Comparison of ENCODE assay signal across 8 cellular contexts in the genomic region with DNA sequence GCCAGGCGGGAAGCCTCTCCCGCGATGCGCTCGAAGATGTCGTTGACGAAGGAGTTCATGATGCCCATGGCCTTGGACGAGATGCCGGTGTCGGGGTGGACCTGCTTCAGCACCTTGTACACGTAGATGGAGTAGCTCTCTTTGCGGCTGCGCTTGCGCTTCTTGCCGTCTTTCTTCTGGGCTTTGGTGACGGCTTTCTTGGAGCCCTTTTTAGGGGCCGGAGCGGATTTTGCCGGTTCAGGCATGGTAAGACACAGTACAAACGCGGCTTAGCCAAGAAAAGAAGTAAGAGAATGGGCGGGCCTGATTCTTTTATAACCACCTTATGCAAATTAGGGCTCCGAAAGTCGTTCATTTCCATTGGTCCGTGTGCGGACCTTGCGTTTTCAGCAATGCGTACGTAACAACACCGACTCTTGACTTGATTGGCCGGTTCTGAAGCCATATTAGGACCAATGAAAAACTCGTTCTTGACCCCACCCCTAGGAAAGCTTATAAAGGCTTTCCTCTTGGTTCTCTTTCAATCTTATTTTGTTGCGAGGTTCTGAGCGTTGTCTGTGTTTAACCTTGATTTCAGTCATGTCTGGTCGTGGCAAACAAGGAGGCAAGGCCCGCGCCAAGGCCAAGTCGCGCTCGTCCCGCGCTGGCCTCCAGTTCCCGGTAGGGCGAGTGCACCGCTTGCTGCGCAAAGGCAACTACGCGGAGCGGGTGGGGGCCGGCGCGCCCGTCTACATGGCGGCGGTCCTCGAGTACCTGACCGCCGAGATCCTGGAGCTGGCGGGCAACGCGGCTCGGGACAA. TPM values are rescaled to one million over a fixed set of nuclear protein-coding genes. Genes with fewer than 3 reads are reported as not detected.
DNase-seq lines count a peak whose midpoint lies in the region; ATAC-seq and TF ChIP-seq lines count a peak whose summit lies in the region.

No MANE protein-coding gene starts in this region.

- no peak overlapping the region for H2BK120ac ChIP-seq in H9 (ENCODE audit: low read depth, low read length, poor library complexity, severe bottlenecking)

- H3K23ac ChIP-seq in H9 (ENCODE audit: insufficient read length, low read depth, low read length), result no peak overlapping the region

- peak overlapping the region; percentile 92 for H3K18ac ChIP-seq in H9 (ENCODE audit: insufficient read length, low read depth, low read length)

- H2AFZ ChIP-seq in H9 (ENCODE audit: low read length), result no peak overlapping the region

- H3K4ac ChIP-seq in H9 (ENCODE audit: low read depth, low read length), result no peak overlapping the region

- no peak overlapping the region for H4K91ac ChIP-seq in H9 (ENCODE audit: insufficient read length, low read depth, low read length)

- H3K27ac Mint-ChIP-seq in H9, result no peak overlapping the region
- H3K27ac Mint-ChIP-seq in neural crest cell (ENCODE audit: unreplicated experiment), result no peak overlapping the region

- H3K36me3 Mint-ChIP-seq in H9 (ENCODE audit: insufficient read depth in 1 of 3, low read depth in 3 of 3) (no peaks in the 10 kb centered on the region), neural crest cell (ENCODE audit: low read depth) (no peaks in the 10 kb centered on the region)

- H3T11ph ChIP-seq in H9 (ENCODE audit: low read length), result no peak overlapping the region

- H3K56ac ChIP-seq in H9 (ENCODE audit: insufficient read length, low read depth, low read length), result peak overlapping the region; percentile 80

- H3K9me3 ChIP-seq in ES-I3 (ENCODE audit: control insufficient read depth, insufficient read depth, low read length) (no peaks in the 10 kb centered on the region), H9 (ENCODE audit: control insufficient read depth, low read depth, low read length) (no peaks in the 10 kb centered on the region), RWPE2 (ENCODE audit: severe bottlenecking) (no peaks in the 10 kb centered on the region), stomach (no peaks in the 10 kb centered on the region)

- no peak overlapping the region for H2AK5ac ChIP-seq in H9 (ENCODE audit: insufficient read length, low read length)

- no peak overlapping the region for H2BK15ac ChIP-seq in H9 (ENCODE audit: low read depth, low read length)

- H3K27me3 ChIP-seq in H9 (ENCODE audit: insufficient read depth, low read length) (no peaks in the 10 kb centered on the region), RWPE2 (ENCODE audit: insufficient read depth, poor library complexity, severe bottlenecking) (no peaks in the 10 kb centered on the region), stomach (no peaks in the 10 kb centered on the region)

- H3K27me3 Mint-ChIP-seq in H9 (ENCODE audit: low read depth), result no peaks in the 10 kb centered on the region
- H3K27me3 Mint-ChIP-seq in neural crest cell (ENCODE audit: low read depth), result no peaks in the 10 kb centered on the region

- no peaks in the 10 kb centered on the region for H3K9me3 Mint-ChIP-seq in H9
- no peaks in the 10 kb centered on the region for H3K9me3 Mint-ChIP-seq in neural crest cell

- DNase-seq in H9 (peak; percentile 93), M059J (ENCODE audit: low read depth) (peak; percentile 99), RWPE2 (ENCODE audit: low spot score) (peak; percentile 87), foreskin fibroblast (peak; percentile 99), neural crest cell (ENCODE audit: low read depth, low spot score) (peak; percentile 83), stomach (peak; percentile 87)
- peak; percentile 70 for DNase-seq in activated effector memory CD4-positive, alpha-beta T cell treated with Interleukin-2 at 50 U/mL for 16 hours

- no peak overlapping the region for H2BK5ac ChIP-seq in H9 (ENCODE audit: insufficient read length, low read length)

- H2BK20ac ChIP-seq in H9 (ENCODE audit: low read depth, low read length, poor library complexity, severe bottlenecking), result no peak overlapping the region

- no peak overlapping the region for H4K5ac ChIP-seq in H9 (ENCODE audit: insufficient read length, low read depth, low read length)

- TF ChIP-seq CTCF in H9 (conservative IDR thresholded peaks at IDR 0.05) (no peak), RWPE2 (IDR thresholded peaks at IDR 0.05; ENCODE audit: poor library complexity, severe bottlenecking) (no peak), foreskin fibroblast (IDR thresholded peaks at IDR 0.05; ENCODE audit: low read depth, low read length) (no peak), neural crest cell (conservative IDR thresholded peaks at IDR 0.05) (no peak), stomach (IDR thresholded peaks at IDR 0.05) (no peak)

- peak overlapping the region; percentile 49 for H3K4me3 ChIP-seq in RWPE2 (ENCODE audit: severe bottlenecking)
- H3K4me3 ChIP-seq in foreskin fibroblast (ENCODE audit: low read depth in 1 of 2, low read length in 2 of 2), result peak overlapping the region; percentile 57 to 65
- peak overlapping the region; percentile 48 to 74 (median 58) for H3K4me3 ChIP-seq in stomach

- H3K79me2 ChIP-seq in H9 (ENCODE audit: insufficient read depth, low read length), result no peaks in the 10 kb centered on the region

- no peaks in the 10 kb centered on the region for H3K79me1 ChIP-seq in H9 (ENCODE audit: insufficient read depth, low read depth, low read length, poor library complexity, severe bottlenecking)

- no peak overlapping the region for H2BK12ac ChIP-seq in H9 (ENCODE audit: insufficient read length, low read depth, low read length)

- intact Hi-C loops in stomach (cut with DNase I; ENCODE audit: low total_unique reads), result no loop called here

- no peak overlapping the region for H4K8ac ChIP-seq in H9 (replicated peaks; ENCODE audit: insufficient read length, low read depth, low read length)

- H4K20me1 ChIP-seq in H9 (ENCODE audit: control insufficient read depth, insufficient read depth, insufficient read length), result no peaks in the 10 kb centered on the region

- H3K4me1 Mint-ChIP-seq in H9 (peaks cover 4 to 7% of the 10 kb centered on the region in 2 experiments; a peak in 3 of 4 replicates), neural crest cell (peaks cover 5% of the 10 kb centered on the region)

- peaks cover 24% of the 10 kb centered on the region for H3K23me2 ChIP-seq in H9 (ENCODE audit: insufficient read length, low read depth, low read length, poor library complexity, severe bottlenecking)

- H3K4me3 Mint-ChIP-seq in H9, result no peak overlapping the region
- H3K4me3 Mint-ChIP-seq in neural crest cell, result no peak overlapping the region

- TF ChIP-seq EP300 in stomach (IDR thresholded peaks at IDR 0.05), result peak; percentile 52

- H3K4me1 ChIP-seq in ES-I3 (ENCODE audit: insufficient read depth, low read length) (0 out of 2 replicates have a peak, but pooled peaks cover 7% of the 10 kb centered on the region), H9 (ENCODE audit: insufficient read depth, low read length) (peaks cover 3% of the 10 kb centered on the region; the same call in 1 of the 2 replicates), RWPE2 (ENCODE audit: insufficient read depth, poor library complexity, severe bottlenecking) (peaks cover 14% of the 10 kb centered on the region), stomach (peaks cover 18 to 34% (median 25%) of the 10 kb centered on the region in 4 donors)

- H3K4me2 ChIP-seq in H9 (ENCODE audit: insufficient read depth, insufficient read length, low read length), result peak overlapping the region; percentile 100

- ATAC-seq in RWPE2 (ENCODE audit: low read depth), result peak; percentile 62

- H3K9ac ChIP-seq in ES-I3 (ENCODE audit: low read depth, low read length) (peak overlapping the region; percentile 84), H9 (ENCODE audit: extremely low read depth, insufficient read length, low read length) (peak overlapping the region; percentile 99)

- H3K14ac ChIP-seq in H9 (ENCODE audit: insufficient read depth, low read length), result peak overlapping the region; percentile 98; the same call in 1 of the 2 replicates

- H3K27ac ChIP-seq in H9 (ENCODE audit: insufficient read length, low read depth, low read length) (peak overlapping the region; percentile 98), RWPE2 (ENCODE audit: poor library complexity, severe bottlenecking) (peak overlapping the region; percentile 85), stomach (peak overlapping the region; percentile 94 to 100 (median 100))

- H3K36me3 ChIP-seq in ES-I3 (ENCODE audit: insufficient read depth, low read length), result no peaks in the 10 kb centered on the region
- no peaks in the 10 kb centered on the region for H3K36me3 ChIP-seq in RWPE2 (ENCODE audit: low read depth)
- no peaks in the 10 kb centered on the region for H3K36me3 ChIP-seq in stomach

- WGBS in H9 (ENCODE audit: extremely low coverage, insufficient read length, low lambda C conversion rate), result no CpG with 5 or more reads among the region's 62 CpGs
- WGBS in stomach, 5 donors, result 0 to 1% (median 1%) methylated on average over 44 to 62 of the region's 62 CpGs

- peak in 2 of 4 donors; percentile 99 to 100 for TF ChIP-seq POLR2A in stomach (IDR thresholded peaks at IDR 0.05)

RNA-seq across cellular contexts. Expression of gene BOLA1, which starts 12.8 kb away (rescaled TPM):
- total RNA-seq in H9 (2021) (5.7 and 6.0 TPM in 2 replicates), neural crest cell (10.1 TPM in 2 replicates), stomach (10 to 100 TPM in 4 of 5 donors, 1 to 10 TPM in 1; 2.9 to 48.4 (median 13.8) TPM)
- 5.9 and 10.3 TPM in 2 replicates for total RNA-seq in M059J (2014; rRNA removed; shearing (Covaris generic))
- 10 to 100 TPM; 31.0 to 48.7 (median 32.9) TPM for polyA plus RNA-seq in stomach

RNA-seq across cellular contexts. Expression of gene SV2A, which starts 31.0 kb away (rescaled TPM):
- total RNA-seq in H9 (2021), result 42.4 and 44.4 TPM in 2 replicates
- total RNA-seq in M059J (2014; rRNA removed; shearing (Covaris generic)), result 13.1 and 20.5 TPM in 2 replicates
- total RNA-seq in neural crest cell, result 48.4 and 49.5 TPM in 2 replicates
- 1 to 10 TPM in 3 of 5 donors, under 1 TPM in 1, not detected in 1; 0.58 to 4.6 (median 2.3) TPM for total RNA-seq in stomach
- polyA plus RNA-seq in stomach, result 1 to 10 TPM in 1 of 3 donors, under 1 TPM in 2; 0.46 to 1.4 (median 1.00) TPM

RNA-seq across cellular contexts. Expression of gene SF3B4, which starts 41.0 kb away (rescaled TPM):
- 123 and 127 TPM in 2 replicates for total RNA-seq in H9 (2021)
- total RNA-seq in M059J (2014; rRNA removed; shearing (Covaris generic)), result 37.3 and 54.2 TPM in 2 replicates
- total RNA-seq in neural crest cell, result 90.9 and 95.3 TPM in 2 replicates
- total RNA-seq in stomach, result 10 to 100 TPM in 4 of 5 donors, 1 to 10 TPM in 1; 9.4 to 36.5 (median 19.3) TPM
- 10 to 100 TPM; 23.3 to 31.7 (median 30.5) TPM for polyA plus RNA-seq in stomach

RNA-seq across cellular contexts. Expression of gene MTMR11, which starts 50.1 kb away (rescaled TPM):
- total RNA-seq in H9 (2021), result 3.9 and 4.0 TPM in 2 replicates
- 6.1 and 8.3 TPM in 2 replicates for total RNA-seq in M059J (2014; rRNA removed; shearing (Covaris generic))
- 4.5 and 6.3 TPM in 2 replicates for total RNA-seq in neural crest cell
- 100 to 1,000 TPM in 1 of 5 donors, 10 to 100 TPM in 2, 1 to 10 TPM in 2; 3.6 to 169 (median 22.2) TPM for total RNA-seq in stomach
- 1 to 10 TPM; 3.5 to 6.9 (median 6.4) TPM for polyA plus RNA-seq in stomach

Comparison
In these comparisons a context has a peak if more than half of its experiments do, and no peak if none do; other contexts are left out.
1. Peak in every context shown above with its lines: DNase-seq, ATAC-seq, H3K4me3 ChIP-seq and H3K27ac ChIP-seq.